ENCODE assay signal across 19 cellular contexts in genomic region chr13:44565881-44566280, GRCh38.
"Had no signal": no experiment of that assay in that cellular context is flagged by ENCODE, and none has a peak within 500 bp of the region (broad histone marks: within the 10 kb centered on the region; RNA-seq: fewer than 3 reads in every experiment).

No MANE protein-coding gene starts in this region.

- H3K27me3 ChIP-seq: cardiac muscle cell, thyroid gland, uterus had no signal

- H3K27ac Mint-ChIP-seq: activated B cell treated with CpG ODN at 0.5 μM for 24 hours; activated CD8-positive, alpha-beta T cell treated with anti-CD3 and anti-CD28 coated beads for 36 hours; activated naive CD8-positive, alpha-beta T cell treated with anti-CD3 and anti-CD28 coated beads for 36 hours; naive thymus-derived CD4-positive, alpha-beta T cell; stimulated activated memory B cell treated with anti-CD40 and anti-IgM and Interleukin-4, amounts not matched to agents 10 μg/mL and 1 μg/mL and 100 μg/mL, for 72 hours had no signal

- H3K36me3 ChIP-seq: cardiac muscle cell, left ventricle myocardium inferior, thyroid gland, uterus had no signal

- H3K4me3 ChIP-seq: cardiac muscle cell, left ventricle myocardium inferior, mucosa of descending colon, thyroid gland, uterus had no signal

- H3K4me1 ChIP-seq: uterus had no signal

- H3K27ac ChIP-seq: cardiac muscle cell, left ventricle myocardium inferior, thyroid gland, uterus had no signal

- FAIRE-seq: kidney, TTC549 had no signal

- H3K4me3 Mint-ChIP-seq: activated B cell treated with CpG ODN at 0.5 μM for 24 hours; activated CD8-positive, alpha-beta T cell treated with anti-CD3 and anti-CD28 coated beads for 36 hours; activated naive CD8-positive, alpha-beta T cell treated with anti-CD3 and anti-CD28 coated beads for 36 hours; naive thymus-derived CD4-positive, alpha-beta T cell; stimulated activated memory B cell treated with anti-CD40 and anti-IgM and Interleukin-4, amounts not matched to agents 10 μg/mL and 1 μg/mL and 100 μg/mL, for 72 hours had no signal

- ATAC-seq: activated CD8-positive, alpha-beta T cell treated with anti-CD3 and anti-CD28 coated beads for 36 hours; mucosa of descending colon; naive thymus-derived CD4-positive, alpha-beta T cell; stimulated activated memory B cell treated with anti-CD40 and anti-IgM and Interleukin-4, amounts not matched to agents 10 μg/mL and 1 μg/mL and 100 μg/mL, for 72 hours had no signal

- H3K9me3 Mint-ChIP-seq: activated B cell treated with CpG ODN at 0.5 μM for 24 hours; activated CD8-positive, alpha-beta T cell treated with anti-CD3 and anti-CD28 coated beads for 36 hours; activated naive CD8-positive, alpha-beta T cell treated with anti-CD3 and anti-CD28 coated beads for 36 hours; stimulated activated memory B cell treated with anti-CD40 and anti-IgM and Interleukin-4, amounts not matched to agents 10 μg/mL and 1 μg/mL and 100 μg/mL, for 72 hours had no signal

- H3K9me3 ChIP-seq: left ventricle myocardium inferior, mucosa of descending colon, thyroid gland, uterus had no signal

- DNase-seq: activated B cell treated with CpG ODN at 0.5 μM for 24 hours; activated CD4-positive, alpha-beta T cell treated with anti-CD3 and anti-CD28 coated beads for 48 hours; activated CD8-positive, alpha-beta memory T cell treated with anti-CD3 and anti-CD28 coated beads, Interleukin-2, amount 50 U/mL, for 4 hours; activated CD8-positive, alpha-beta T cell treated with anti-CD3 and anti-CD28 coated beads for 36 hours; activated gamma-delta T cell; activated naive CD8-positive, alpha-beta T cell treated with anti-CD3 and anti-CD28 coated beads for 36 hours; activated T-cell treated with anti-CD3 and anti-CD28 coated beads, Interleukin-2, amount 50 U/mL, for 48 hours; aorta; kidney; left ventricle myocardium inferior; mucosa of descending colon; naive thymus-derived CD4-positive, alpha-beta T cell; retina; stimulated activated CD4-positive, alpha-beta T cell treated with anti-CD3 and anti-CD28 coated beads, Interleukin-2, amount 100 ng/mL, for 48 hours; thyroid gland; uterus had no signal

- H3K27me3 Mint-ChIP-seq: activated B cell treated with CpG ODN at 0.5 μM for 24 hours; activated CD8-positive, alpha-beta T cell treated with anti-CD3 and anti-CD28 coated beads for 36 hours; activated naive CD8-positive, alpha-beta T cell treated with anti-CD3 and anti-CD28 coated beads for 36 hours; stimulated activated memory B cell treated with anti-CD40 and anti-IgM and Interleukin-4, amounts not matched to agents 10 μg/mL and 1 μg/mL and 100 μg/mL, for 72 hours had no signal
